In genomic region chr6:15573376-15573775, GRCh38 we compare ENCODE assay signal across 22 cellular contexts.
"Had no signal": no experiment of that assay in that cellular context is flagged by ENCODE, and none has a peak within 500 bp of the region (broad histone marks: within the 10 kb centered on the region; RNA-seq: fewer than 3 reads in every experiment).

No MANE protein-coding gene starts in this region.

- H3K27me3 ChIP-seq: ascending aorta, body of pancreas had no signal

- H2AFZ ChIP-seq: PC-9 had no signal

- H3K4me3 ChIP-seq: ascending aorta, body of pancreas, PC-9 had no signal

- ATAC-seq: activated CD8-positive, alpha-beta memory T cell treated with anti-CD3 and anti-CD28 coated beads, Interleukin-2, amount 10 ng/mL, durations not matched to agents 7 days and 5 days; activated naive CD4-positive, alpha-beta T cell treated with anti-CD3 and anti-CD28 coated beads, Interleukin-2, amount 50 U/mL, for 72 hours; activated naive CD8-positive, alpha-beta T cell treated with anti-CD3 and anti-CD28 coated beads, Interleukin-2, amount 50 U/mL, for 24 hours; body of pancreas had no signal

- H3K36me3 ChIP-seq: ascending aorta had no signal

- FAIRE-seq: bronchial epithelial cell had no signal

- H3K27ac ChIP-seq: ascending aorta, body of pancreas, PC-9 had no signal

- H3K9me3 ChIP-seq: ascending aorta, body of pancreas had no signal

- DNase-seq: activated B cell treated with CpG ODN at 0.5 μM for 24 hours; activated CD4-positive, alpha-beta T cell treated with anti-CD3 and anti-CD28 coated beads for 1 hour; activated CD4-positive, alpha-beta T cell treated with anti-CD3 and anti-CD28 coated beads, Interleukin-2, amount 50 U/mL, for 48 hours; activated CD8-positive, alpha-beta memory T cell treated with anti-CD3 and anti-CD28 coated beads, Interleukin-2, amount 10 ng/mL, durations not matched to agents 7 days and 5 days; activated effector memory CD4-positive, alpha-beta T cell treated with Interleukin-2 at 50 U/mL for 16 hours; activated naive CD4-positive, alpha-beta T cell; activated naive CD8-positive, alpha-beta T cell treated with anti-CD3 and anti-CD28 coated beads, Interleukin-2, amount 50 U/mL, for 24 hours; activated T-cell treated with anti-CD3 and anti-CD28 coated beads, Interleukin-2, amount 50 U/mL, for 24 hours; amniotic stem cell; body of pancreas; central memory CD4-positive, alpha-beta T cell; NCI-H1092; NCI-H1417; NCI-H1930; NCI-H345; NCI-H510A; NCI-H526 treated with DMSO at 0.1 percent for 48 hours; PC-9; SHP77 treated with DMSO at 0.1 percent for 48 hours had no signal

- H3K4me1 ChIP-seq: body of pancreas had no signal

- H3K4me2 ChIP-seq: PC-9 had no signal
